ENCODE assay signal across 8 cellular contexts in the genomic region with DNA sequence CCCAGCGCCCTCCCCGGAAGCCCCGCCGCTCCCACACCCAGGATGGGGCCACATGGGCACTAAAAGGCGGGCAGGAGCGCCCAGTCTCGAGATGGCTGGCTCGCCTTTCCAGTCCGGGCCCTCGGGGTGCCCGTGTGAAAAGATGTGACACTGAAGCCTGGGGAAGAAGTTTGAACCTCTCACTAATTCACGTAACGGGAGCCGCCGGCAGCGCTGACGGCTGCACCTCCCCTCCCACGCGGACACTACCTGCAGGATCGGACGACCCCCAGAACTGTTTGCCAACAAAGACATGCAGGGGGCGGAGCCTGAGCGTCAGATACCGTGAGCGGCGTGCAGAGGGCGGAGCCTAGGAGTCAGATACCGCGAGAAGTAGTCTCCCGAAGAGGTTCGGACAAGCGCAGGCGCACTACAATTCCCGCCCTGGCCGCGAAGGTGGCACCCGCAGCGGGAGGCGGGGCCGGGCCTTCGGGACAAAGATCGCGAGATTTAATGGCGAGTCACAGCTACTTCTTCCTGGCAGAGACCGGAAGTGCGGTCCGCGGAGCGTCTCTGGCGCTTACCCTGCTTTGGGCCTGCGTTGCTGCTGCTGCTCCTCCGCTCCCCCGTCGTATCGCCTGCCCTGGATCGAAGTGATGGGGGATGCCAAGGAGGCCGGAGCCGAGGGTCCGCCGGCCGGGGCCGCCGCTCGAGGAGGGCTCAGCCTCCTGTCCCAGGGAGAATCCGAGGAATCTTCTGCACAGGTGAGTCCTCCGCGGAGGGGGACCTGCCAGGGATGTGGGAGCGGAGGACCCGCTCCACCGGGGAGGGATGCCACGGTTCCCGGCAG. TPM values are rescaled to one million over a fixed set of nuclear protein-coding genes. Genes with fewer than 3 reads are reported as not detected.
DNase-seq lines count a peak whose midpoint lies in the region; ATAC-seq, FAIRE-seq and TF ChIP-seq lines count a peak whose summit lies in the region.

A gene with protein sequence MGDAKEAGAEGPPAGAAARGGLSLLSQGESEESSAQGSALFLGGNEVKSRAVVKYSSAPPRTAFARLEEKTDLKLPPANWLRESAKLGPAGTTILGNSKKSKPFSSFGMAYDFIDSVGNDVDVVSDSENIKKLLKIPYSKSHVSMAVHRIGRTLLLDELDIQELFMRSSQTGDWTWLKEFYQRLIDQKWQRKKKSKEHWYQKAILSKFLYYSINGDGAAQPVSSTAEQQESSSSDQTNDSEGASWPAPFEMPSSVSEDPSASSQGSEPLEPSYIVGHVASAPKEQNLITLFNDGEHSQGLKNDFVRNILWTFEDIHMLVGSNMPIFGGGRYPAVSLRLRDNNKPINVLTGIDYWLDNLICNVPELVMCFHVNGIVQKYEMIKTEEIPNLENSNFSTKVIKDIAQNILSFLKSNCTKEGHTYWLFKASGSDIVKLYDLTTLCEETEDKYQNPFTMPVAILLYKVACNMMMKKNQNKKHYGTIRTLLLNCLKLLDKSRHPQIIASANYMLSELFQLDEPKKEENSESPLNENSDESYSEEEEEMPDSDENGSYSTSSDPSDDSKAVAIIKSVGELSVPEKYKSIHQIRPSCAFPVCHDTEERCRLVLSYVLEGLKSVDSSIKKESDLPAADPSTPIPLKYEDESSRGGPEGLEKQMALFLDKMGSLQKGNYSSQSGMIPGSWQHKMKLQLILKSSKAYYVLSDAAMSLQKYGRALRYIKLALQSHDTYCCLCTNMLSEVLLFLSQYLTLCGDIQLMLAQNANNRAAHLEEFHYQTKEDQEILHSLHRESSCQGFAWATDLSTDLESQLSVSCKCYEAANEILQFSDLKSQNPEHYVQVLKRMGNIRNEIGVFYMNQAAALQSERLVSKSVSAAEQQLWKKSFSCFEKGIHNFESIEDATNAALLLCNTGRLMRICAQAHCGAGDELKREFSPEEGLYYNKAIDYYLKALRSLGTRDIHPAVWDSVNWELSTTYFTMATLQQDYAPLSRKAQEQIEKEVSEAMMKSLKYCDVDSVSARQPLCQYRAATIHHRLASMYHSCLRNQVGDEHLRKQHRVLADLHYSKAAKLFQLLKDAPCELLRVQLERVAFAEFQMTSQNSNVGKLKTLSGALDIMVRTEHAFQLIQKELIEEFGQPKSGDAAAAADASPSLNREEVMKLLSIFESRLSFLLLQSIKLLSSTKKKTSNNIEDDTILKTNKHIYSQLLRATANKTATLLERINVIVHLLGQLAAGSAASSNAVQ (plus strand): TSS at position 537 of the 829 bp plus-strand sequence. CDS start 99 bp downstream, at position 636.

- no peaks in the 10 kb centered on the region for H3F3A ChIP-seq in smooth muscle cell (ENCODE audit: low read depth)

- TF ChIP-seq CTCF in AG04449 (IDR thresholded peaks at IDR 0.05; ENCODE audit: insufficient read depth, low read length, missing control alignments) (no peak), WI38 (IDR thresholded peaks at IDR 0.05; ENCODE audit: low read depth, low read length) (no peak), bronchial epithelial cell (IDR thresholded peaks at IDR 0.05; ENCODE audit: insufficient read depth, low read length, severe bottlenecking) (no peak), smooth muscle cell (IDR thresholded peaks at IDR 0.05; ENCODE audit: borderline replicate concordance, insufficient read depth, poor library complexity, severe bottlenecking) (no peak)

- peak within 1 kb of the TSS; percentile 95 for H3K4me2 ChIP-seq in smooth muscle cell

- H3K4me3 ChIP-seq in AG04449 (ENCODE audit: low read depth, low read length) (peak within 1 kb of the TSS; percentile 91), WI38 (ENCODE audit: low read depth, low read length) (peak within 1 kb of the TSS; percentile 100), bronchial epithelial cell (ENCODE audit: low read depth, low read length) (peak within 1 kb of the TSS; percentile 73), smooth muscle cell (peak within 1 kb of the TSS; percentile 88)

- no peaks in the 10 kb centered on the region for H3K9me3 ChIP-seq in smooth muscle cell (replicated peaks; ENCODE audit: low read depth)

- H3K27me3 ChIP-seq in bronchial epithelial cell (ENCODE audit: control insufficient read depth, insufficient read depth, low read length), result no peaks in the 10 kb centered on the region
- H3K27me3 ChIP-seq in smooth muscle cell (ENCODE audit: low read depth), result no peaks in the 10 kb centered on the region

- peak; percentile 36 for FAIRE-seq in bronchial epithelial cell (lab: Jason Lieb, UNC)

- DNase-seq in AG04449 (ENCODE audit: low read depth, low spot score) (peak; percentile 83), NCI-H2227 treated with DMSO at 0.1 percent for 48 hours (lab: John Stamatoyannopoulos, UW) (peak; percentile 96), bronchial epithelial cell (ENCODE audit: low read depth) (peak; percentile 95), iPS-NIHi7 (ENCODE audit: extremely low spot score) (peak; percentile 99), smooth muscle cell (lab: John Stamatoyannopoulos, UW; ENCODE audit: unreplicated experiment) (peak; percentile 94)

- under 1% methylated on average over 70 of the region's 72 CpGs for WGBS in smooth muscle cell (ENCODE audit: low lambda C conversion rate)

- CTCF ChIA-PET in AG04449 (lab: Yijun Ruan, JAX), result interaction anchor here (0.6 kb wide), 1 partner anchor 147 kb away, joined by 3 read pairs; no protein-coding TSS in a partner anchor

- peak within 1 kb of the TSS; percentile 95 for H2AFZ ChIP-seq in smooth muscle cell (ENCODE audit: low read depth)

- peak within 1 kb of the TSS; percentile 98 for H3K9ac ChIP-seq in smooth muscle cell (ENCODE audit: low read depth)

- H3K27ac ChIP-seq in smooth muscle cell (ENCODE audit: low read depth), result peak within 1 kb of the TSS; percentile 71

- peaks cover 22% of the 10 kb centered on the region for H3K79me2 ChIP-seq in smooth muscle cell (ENCODE audit: low read depth)

- peaks cover 10% of the 10 kb centered on the region for H3K4me1 ChIP-seq in smooth muscle cell (ENCODE audit: low read depth)

- POLR2A ChIA-PET in AG04449 (lab: Yijun Ruan, JAX), result interaction anchor here (0.6 to 1.8 kb wide), 6 partner anchors 11 to 1622 kb away, joined by 3 to 6 read pairs (median 4); no protein-coding TSS in a partner anchor

- H4K20me1 ChIP-seq in smooth muscle cell (ENCODE audit: low read depth), result no peaks in the 10 kb centered on the region

- ATAC-seq in GM18907 (IDR thresholded peaks at IDR 0.05; ENCODE audit: unreplicated experiment) (peak; percentile 92), HG03159 (IDR thresholded peaks at IDR 0.05; ENCODE audit: unreplicated experiment) (peak; percentile 91)

- H3K36me3 ChIP-seq in bronchial epithelial cell (ENCODE audit: control insufficient read depth, insufficient read depth, low read length), result peaks cover 6% of the 10 kb centered on the region
- peaks cover 13% of the 10 kb centered on the region for H3K36me3 ChIP-seq in smooth muscle cell (ENCODE audit: low read depth)

RNA-seq across cellular contexts. Expression of the gene that starts here (rescaled TPM):
- total RNA-seq in bronchial epithelial cell, result 13.4 and 15.5 TPM in 2 replicates
- 20.9 and 22.0 TPM in 2 replicates for total RNA-seq in smooth muscle cell
- 8.5 and 13.2 TPM in 2 replicates for polyA plus RNA-seq in smooth muscle cell

Comparison
In these comparisons a context has a peak if more than half of its experiments do, and no peak if none do; other contexts are left out.
1. Peak in every context shown above with its lines: DNase-seq, ATAC-seq, H3K4me3 ChIP-seq and H3K27ac ChIP-seq.